1 cellular context compared by ENCODE assay signal in genomic region chr3:28139967-28140634, GRCh38.
TF ChIP-seq lines count a peak whose summit lies in the region.

No MANE protein-coding gene starts in this region.

TF ChIP-seq in HepG2, 621 proteins besides CTCF, POLR2A, EP300 and RAD21 (continued from another document and continues in another):
- TF ChIP-seq, protein P1, sequence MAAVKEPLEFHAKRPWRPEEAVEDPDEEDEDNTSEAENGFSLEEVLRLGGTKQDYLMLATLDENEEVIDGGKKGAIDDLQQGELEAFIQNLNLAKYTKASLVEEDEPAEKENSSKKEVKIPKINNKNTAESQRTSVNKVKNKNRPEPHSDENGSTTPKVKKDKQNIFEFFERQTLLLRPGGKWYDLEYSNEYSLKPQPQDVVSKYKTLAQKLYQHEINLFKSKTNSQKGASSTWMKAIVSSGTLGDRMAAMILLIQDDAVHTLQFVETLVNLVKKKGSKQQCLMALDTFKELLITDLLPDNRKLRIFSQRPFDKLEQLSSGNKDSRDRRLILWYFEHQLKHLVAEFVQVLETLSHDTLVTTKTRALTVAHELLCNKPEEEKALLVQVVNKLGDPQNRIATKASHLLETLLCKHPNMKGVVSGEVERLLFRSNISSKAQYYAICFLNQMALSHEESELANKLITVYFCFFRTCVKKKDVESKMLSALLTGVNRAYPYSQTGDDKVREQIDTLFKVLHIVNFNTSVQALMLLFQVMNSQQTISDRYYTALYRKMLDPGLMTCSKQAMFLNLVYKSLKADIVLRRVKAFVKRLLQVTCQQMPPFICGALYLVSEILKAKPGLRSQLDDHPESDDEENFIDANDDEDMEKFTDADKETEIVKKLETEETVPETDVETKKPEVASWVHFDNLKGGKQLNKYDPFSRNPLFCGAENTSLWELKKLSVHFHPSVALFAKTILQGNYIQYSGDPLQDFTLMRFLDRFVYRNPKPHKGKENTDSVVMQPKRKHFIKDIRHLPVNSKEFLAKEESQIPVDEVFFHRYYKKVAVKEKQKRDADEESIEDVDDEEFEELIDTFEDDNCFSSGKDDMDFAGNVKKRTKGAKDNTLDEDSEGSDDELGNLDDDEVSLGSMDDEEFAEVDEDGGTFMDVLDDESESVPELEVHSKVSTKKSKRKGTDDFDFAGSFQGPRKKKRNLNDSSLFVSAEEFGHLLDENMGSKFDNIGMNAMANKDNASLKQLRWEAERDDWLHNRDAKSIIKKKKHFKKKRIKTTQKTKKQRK (IDR thresholded peaks at IDR 0.05; ENCODE audit: low read length) = no peak
- no peak for TF ChIP-seq RBM39 (IDR thresholded peaks at IDR 0.05; ENCODE audit: low read depth, low read length, poor library complexity, severe bottlenecking)
- TF ChIP-seq ZSCAN29 (CRISPR knock-in tag; conservative IDR thresholded peaks at IDR 0.05) = no peak
- TF ChIP-seq ZNF605 (CRISPR knock-in tag; IDR thresholded peaks at IDR 0.05) = no peak
- TF ChIP-seq, protein P2, sequence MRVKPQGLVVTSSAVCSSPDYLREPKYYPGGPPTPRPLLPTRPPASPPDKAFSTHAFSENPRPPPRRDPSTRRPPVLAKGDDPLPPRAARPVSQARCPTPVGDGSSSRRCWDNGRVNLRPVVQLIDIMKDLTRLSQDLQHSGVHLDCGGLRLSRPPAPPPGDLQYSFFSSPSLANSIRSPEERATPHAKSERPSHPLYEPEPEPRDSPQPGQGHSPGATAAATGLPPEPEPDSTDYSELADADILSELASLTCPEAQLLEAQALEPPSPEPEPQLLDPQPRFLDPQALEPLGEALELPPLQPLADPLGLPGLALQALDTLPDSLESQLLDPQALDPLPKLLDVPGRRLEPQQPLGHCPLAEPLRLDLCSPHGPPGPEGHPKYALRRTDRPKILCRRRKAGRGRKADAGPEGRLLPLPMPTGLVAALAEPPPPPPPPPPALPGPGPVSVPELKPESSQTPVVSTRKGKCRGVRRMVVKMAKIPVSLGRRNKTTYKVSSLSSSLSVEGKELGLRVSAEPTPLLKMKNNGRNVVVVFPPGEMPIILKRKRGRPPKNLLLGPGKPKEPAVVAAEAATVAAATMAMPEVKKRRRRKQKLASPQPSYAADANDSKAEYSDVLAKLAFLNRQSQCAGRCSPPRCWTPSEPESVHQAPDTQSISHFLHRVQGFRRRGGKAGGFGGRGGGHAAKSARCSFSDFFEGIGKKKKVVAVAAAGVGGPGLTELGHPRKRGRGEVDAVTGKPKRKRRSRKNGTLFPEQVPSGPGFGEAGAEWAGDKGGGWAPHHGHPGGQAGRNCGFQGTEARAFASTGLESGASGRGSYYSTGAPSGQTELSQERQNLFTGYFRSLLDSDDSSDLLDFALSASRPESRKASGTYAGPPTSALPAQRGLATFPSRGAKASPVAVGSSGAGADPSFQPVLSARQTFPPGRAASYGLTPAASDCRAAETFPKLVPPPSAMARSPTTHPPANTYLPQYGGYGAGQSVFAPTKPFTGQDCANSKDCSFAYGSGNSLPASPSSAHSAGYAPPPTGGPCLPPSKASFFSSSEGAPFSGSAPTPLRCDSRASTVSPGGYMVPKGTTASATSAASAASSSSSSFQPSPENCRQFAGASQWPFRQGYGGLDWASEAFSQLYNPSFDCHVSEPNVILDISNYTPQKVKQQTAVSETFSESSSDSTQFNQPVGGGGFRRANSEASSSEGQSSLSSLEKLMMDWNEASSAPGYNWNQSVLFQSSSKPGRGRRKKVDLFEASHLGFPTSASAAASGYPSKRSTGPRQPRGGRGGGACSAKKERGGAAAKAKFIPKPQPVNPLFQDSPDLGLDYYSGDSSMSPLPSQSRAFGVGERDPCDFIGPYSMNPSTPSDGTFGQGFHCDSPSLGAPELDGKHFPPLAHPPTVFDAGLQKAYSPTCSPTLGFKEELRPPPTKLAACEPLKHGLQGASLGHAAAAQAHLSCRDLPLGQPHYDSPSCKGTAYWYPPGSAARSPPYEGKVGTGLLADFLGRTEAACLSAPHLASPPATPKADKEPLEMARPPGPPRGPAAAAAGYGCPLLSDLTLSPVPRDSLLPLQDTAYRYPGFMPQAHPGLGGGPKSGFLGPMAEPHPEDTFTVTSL (CRISPR knock-in tag; IDR thresholded peaks at IDR 0.05; ENCODE audit: borderline replicate concordance) = peak; percentile 74; the same call in 1 of the 2 replicates
- TF ChIP-seq DPF2 (CRISPR knock-in tag; IDR thresholded peaks at IDR 0.05; ENCODE audit: borderline replicate concordance, low read depth) = peak; percentile 42; the same call in 1 of the 2 replicates
- TF ChIP-seq ZNF710 (CRISPR knock-in tag; IDR thresholded peaks at IDR 0.05; ENCODE audit: borderline replicate concordance) = no peak
- TF ChIP-seq MED13 (CRISPR knock-in tag; IDR thresholded peaks at IDR 0.05) = no peak
- TF ChIP-seq, protein P3, sequence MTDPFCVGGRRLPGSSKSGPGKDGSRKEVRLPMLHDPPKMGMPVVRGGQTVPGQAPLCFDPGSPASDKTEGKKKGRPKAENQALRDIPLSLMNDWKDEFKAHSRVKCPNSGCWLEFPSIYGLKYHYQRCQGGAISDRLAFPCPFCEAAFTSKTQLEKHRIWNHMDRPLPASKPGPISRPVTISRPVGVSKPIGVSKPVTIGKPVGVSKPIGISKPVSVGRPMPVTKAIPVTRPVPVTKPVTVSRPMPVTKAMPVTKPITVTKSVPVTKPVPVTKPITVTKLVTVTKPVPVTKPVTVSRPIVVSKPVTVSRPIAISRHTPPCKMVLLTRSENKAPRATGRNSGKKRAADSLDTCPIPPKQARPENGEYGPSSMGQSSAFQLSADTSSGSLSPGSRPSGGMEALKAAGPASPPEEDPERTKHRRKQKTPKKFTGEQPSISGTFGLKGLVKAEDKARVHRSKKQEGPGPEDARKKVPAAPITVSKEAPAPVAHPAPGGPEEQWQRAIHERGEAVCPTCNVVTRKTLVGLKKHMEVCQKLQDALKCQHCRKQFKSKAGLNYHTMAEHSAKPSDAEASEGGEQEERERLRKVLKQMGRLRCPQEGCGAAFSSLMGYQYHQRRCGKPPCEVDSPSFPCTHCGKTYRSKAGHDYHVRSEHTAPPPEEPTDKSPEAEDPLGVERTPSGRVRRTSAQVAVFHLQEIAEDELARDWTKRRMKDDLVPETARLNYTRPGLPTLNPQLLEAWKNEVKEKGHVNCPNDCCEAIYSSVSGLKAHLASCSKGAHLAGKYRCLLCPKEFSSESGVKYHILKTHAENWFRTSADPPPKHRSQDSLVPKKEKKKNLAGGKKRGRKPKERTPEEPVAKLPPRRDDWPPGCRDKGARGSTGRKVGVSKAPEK (CRISPR knock-in tag; IDR thresholded peaks at IDR 0.05; ENCODE audit: borderline replicate concordance) = no peak
- peak; percentile 63 for TF ChIP-seq TEAD3 (CRISPR knock-in tag; optimal IDR thresholded peaks at IDR 0.05; ENCODE audit: borderline replicate concordance)
- no peak for TF ChIP-seq TCF7L2 (IDR thresholded peaks at IDR 0.05; ENCODE audit: low read depth, low read length)
- TF ChIP-seq TSC22D2 (CRISPR knock-in tag; IDR thresholded peaks at IDR 0.05; ENCODE audit: borderline replicate concordance) = no peak
- TF ChIP-seq ZSCAN30 (CRISPR knock-in tag; IDR thresholded peaks at IDR 0.05) = no peak
- TF ChIP-seq, protein P4, sequence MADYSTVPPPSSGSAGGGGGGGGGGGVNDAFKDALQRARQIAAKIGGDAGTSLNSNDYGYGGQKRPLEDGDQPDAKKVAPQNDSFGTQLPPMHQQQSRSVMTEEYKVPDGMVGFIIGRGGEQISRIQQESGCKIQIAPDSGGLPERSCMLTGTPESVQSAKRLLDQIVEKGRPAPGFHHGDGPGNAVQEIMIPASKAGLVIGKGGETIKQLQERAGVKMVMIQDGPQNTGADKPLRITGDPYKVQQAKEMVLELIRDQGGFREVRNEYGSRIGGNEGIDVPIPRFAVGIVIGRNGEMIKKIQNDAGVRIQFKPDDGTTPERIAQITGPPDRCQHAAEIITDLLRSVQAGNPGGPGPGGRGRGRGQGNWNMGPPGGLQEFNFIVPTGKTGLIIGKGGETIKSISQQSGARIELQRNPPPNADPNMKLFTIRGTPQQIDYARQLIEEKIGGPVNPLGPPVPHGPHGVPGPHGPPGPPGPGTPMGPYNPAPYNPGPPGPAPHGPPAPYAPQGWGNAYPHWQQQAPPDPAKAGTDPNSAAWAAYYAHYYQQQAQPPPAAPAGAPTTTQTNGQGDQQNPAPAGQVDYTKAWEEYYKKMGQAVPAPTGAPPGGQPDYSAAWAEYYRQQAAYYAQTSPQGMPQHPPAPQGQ (CRISPR knock-in tag; IDR thresholded peaks at IDR 0.05; ENCODE audit: borderline replicate concordance) = no peak
- no peak for TF ChIP-seq ZNF44 (CRISPR knock-in tag; IDR thresholded peaks at IDR 0.05)
- peak; percentile 45; the same call in 1 of the 2 replicates for TF ChIP-seq MED1 (CRISPR knock-in tag; IDR thresholded peaks at IDR 0.05)
- TF ChIP-seq HHEX (CRISPR knock-in tag; IDR thresholded peaks at IDR 0.05) = no peak
- no peak for TF ChIP-seq CCAR2 (optimal IDR thresholded peaks at IDR 0.05; ENCODE audit: low read depth, low read length)
- TF ChIP-seq ARID2 (CRISPR knock-in tag; IDR thresholded peaks at IDR 0.05; ENCODE audit: borderline replicate concordance) = no peak
- TF ChIP-seq YEATS2 (CRISPR knock-in tag; IDR thresholded peaks at IDR 0.05; ENCODE audit: borderline replicate concordance) = no peak
- TF ChIP-seq, protein P5, sequence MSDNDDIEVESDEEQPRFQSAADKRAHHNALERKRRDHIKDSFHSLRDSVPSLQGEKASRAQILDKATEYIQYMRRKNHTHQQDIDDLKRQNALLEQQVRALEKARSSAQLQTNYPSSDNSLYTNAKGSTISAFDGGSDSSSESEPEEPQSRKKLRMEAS (IDR thresholded peaks at IDR 0.05) = no peak
- TF ChIP-seq BCL6 (CRISPR knock-in tag; IDR thresholded peaks at IDR 0.05) = peak; percentile 16; the same call in 1 of the 2 replicates
- TF ChIP-seq RCOR2 (CRISPR knock-in tag; IDR thresholded peaks at IDR 0.05) = no peak
- no peak for TF ChIP-seq ZBTB43 (CRISPR knock-in tag; conservative IDR thresholded peaks at IDR 0.05)
- TF ChIP-seq CENPX (CRISPR knock-in tag; IDR thresholded peaks at IDR 0.05) = no peak
- no peak for TF ChIP-seq ZIK1 (CRISPR knock-in tag; IDR thresholded peaks at IDR 0.05; ENCODE audit: borderline replicate concordance, low read depth)
- no peak for TF ChIP-seq TGIF2 (CRISPR knock-in tag; IDR thresholded peaks at IDR 0.05)
- TF ChIP-seq SP2 (CRISPR knock-in tag; IDR thresholded peaks at IDR 0.05) = no peak
- TF ChIP-seq, protein P6, sequence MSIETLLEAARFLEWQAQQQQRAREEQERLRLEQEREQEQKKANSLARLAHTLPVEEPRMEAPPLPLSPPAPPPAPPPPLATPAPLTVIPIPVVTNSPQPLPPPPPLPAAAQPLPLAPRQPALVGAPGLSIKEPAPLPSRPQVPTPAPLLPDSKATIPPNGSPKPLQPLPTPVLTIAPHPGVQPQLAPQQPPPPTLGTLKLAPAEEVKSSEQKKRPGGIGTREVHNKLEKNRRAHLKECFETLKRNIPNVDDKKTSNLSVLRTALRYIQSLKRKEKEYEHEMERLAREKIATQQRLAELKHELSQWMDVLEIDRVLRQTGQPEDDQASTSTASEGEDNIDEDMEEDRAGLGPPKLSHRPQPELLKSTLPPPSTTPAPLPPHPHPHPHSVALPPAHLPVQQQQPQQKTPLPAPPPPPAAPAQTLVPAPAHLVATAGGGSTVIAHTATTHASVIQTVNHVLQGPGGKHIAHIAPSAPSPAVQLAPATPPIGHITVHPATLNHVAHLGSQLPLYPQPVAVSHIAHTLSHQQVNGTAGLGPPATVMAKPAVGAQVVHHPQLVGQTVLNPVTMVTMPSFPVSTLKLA (IDR thresholded peaks at IDR 0.05) = no peak
- TF ChIP-seq RBFOX2 (IDR thresholded peaks at IDR 0.05; ENCODE audit: low read depth, low read length) = no peak
- TF ChIP-seq JUNB (CRISPR knock-in tag; IDR thresholded peaks at IDR 0.05; ENCODE audit: borderline replicate concordance) = peak; percentile 76; the same call in 1 of the 2 replicates
- no peak for TF ChIP-seq FIP1L1 (IDR thresholded peaks at IDR 0.05; ENCODE audit: borderline replicate concordance, insufficient read depth, low read depth, low read length)
- TF ChIP-seq ZBTB21 (CRISPR knock-in tag; IDR thresholded peaks at IDR 0.05) = peak; percentile 69; the same call in 1 of the 2 replicates
- no peak for TF ChIP-seq ESRRA (CRISPR knock-in tag; IDR thresholded peaks at IDR 0.05; ENCODE audit: low read depth)
- no peak for TF ChIP-seq ARHGAP35 (CRISPR knock-in tag; IDR thresholded peaks at IDR 0.05; ENCODE audit: borderline replicate concordance)
- TF ChIP-seq HNRNPUL1 (IDR thresholded peaks at IDR 0.05; ENCODE audit: low read depth, low read length) = no peak
- no peak for TF ChIP-seq SCMH1 (CRISPR knock-in tag; IDR thresholded peaks at IDR 0.05; ENCODE audit: borderline replicate concordance)
- TF ChIP-seq CHCHD3 (CRISPR knock-in tag; IDR thresholded peaks at IDR 0.05) = no peak
- TF ChIP-seq, protein P7, sequence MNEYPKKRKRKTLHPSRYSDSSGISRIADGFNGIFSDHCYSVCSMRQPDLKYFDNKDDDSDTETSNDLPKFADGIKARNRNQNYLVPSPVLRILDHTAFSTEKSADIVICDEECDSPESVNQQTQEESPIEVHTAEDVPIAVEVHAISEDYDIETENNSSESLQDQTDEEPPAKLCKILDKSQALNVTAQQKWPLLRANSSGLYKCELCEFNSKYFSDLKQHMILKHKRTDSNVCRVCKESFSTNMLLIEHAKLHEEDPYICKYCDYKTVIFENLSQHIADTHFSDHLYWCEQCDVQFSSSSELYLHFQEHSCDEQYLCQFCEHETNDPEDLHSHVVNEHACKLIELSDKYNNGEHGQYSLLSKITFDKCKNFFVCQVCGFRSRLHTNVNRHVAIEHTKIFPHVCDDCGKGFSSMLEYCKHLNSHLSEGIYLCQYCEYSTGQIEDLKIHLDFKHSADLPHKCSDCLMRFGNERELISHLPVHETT (CRISPR knock-in tag; conservative IDR thresholded peaks at IDR 0.05) = no peak
- TF ChIP-seq EED (CRISPR knock-in tag; IDR thresholded peaks at IDR 0.05) = no peak
- TF ChIP-seq TAF15 (IDR thresholded peaks at IDR 0.05; ENCODE audit: low read depth, low read length, poor library complexity, severe bottlenecking) = no peak
